In genomic region chr18:45896991-45897390, GRCh38 we compare ENCODE assay signal across 26 cellular contexts.
DNase-seq lines count a peak whose midpoint lies in the region; ATAC-seq, FAIRE-seq and TF ChIP-seq lines count a peak whose summit lies in the region.
"Had no signal": no experiment of that assay in that cellular context is flagged by ENCODE, and none has a peak within 500 bp of the region (broad histone marks: within the 10 kb centered on the region; RNA-seq: fewer than 3 reads in every experiment).

No MANE protein-coding gene starts in this region.

- peaks cover 5 to 8% of the 10 kb centered on the region in 2 donors for H3K36me3 Mint-ChIP-seq in activated T-cell treated with anti-CD3 and anti-CD28 coated beads, Interleukin-2, amount 50 U/mL, for 72 hours (ENCODE audit: insufficient read depth in 2 of 2)
- H3K36me3 Mint-ChIP-seq in progenitor cell of endocrine pancreas (ENCODE audit: insufficient read depth): peaks cover 26% of the 10 kb centered on the region

- peak overlapping the region; percentile 49 for H3K27ac Mint-ChIP-seq in activated T-cell treated with anti-CD3 and anti-CD28 coated beads, Interleukin-2, amount 50 U/mL, for 72 hours
- peak overlapping the region; percentile 30 for H3K27ac Mint-ChIP-seq in progenitor cell of endocrine pancreas
- H3K27ac Mint-ChIP-seq: CD8-positive, alpha-beta T cell had no signal

- H3K9me3 ChIP-seq in vagina: no peaks in the 10 kb centered on the region
- H3K9me3 ChIP-seq: BLaER1 treated with 17β-estradiol and CSF1 and Interleukin-3, amounts not matched to agents 10 nM and 100 nM; MG63; SJCRH30 had no signal

- FAIRE-seq in GM12891 (lab: Jason Lieb, UNC): no peak
- FAIRE-seq: GM12892, GM18507, K562, RCC 7860 had no signal

- no peaks in the 10 kb centered on the region for H3K27me3 ChIP-seq in vagina
- H3K27me3 ChIP-seq: BLaER1 treated with 17β-estradiol and CSF1 and Interleukin-3, amounts not matched to agents 10 nM and 100 nM; MG63; SJCRH30 had no signal

- no peak for DNase-seq in activated T-cell treated with anti-CD3 and anti-CD28 coated beads, Interleukin-2, amount 50 U/mL, for 72 hours
- DNase-seq in activated T-cell treated with anti-CD3 and anti-CD28 coated beads, Interleukin-2, amount 50 U/mL, for 1 hour: no peak
- DNase-seq in left lobe of liver (ENCODE audit: low spot score) (peak; percentile 65), progenitor cell of endocrine pancreas (ENCODE audit: low spot score, unreplicated experiment) (no peak), vagina (ENCODE audit: extremely low spot score in 2 of 2) (no peak), NOMO-1 (lab: John Stamatoyannopoulos, UW; ENCODE audit: unreplicated experiment in 2 of 2) (no peak), GM12891 (ENCODE audit: insufficient read length, low spot score) (no peak)
- DNase-seq: ACHN; CD8-positive, alpha-beta T cell; DND-41; MG63; NCI-H1092; NCI-H146; NCI-H2029 treated with DMSO at 0.1 percent for 48 hours; NCI-H345; NCI-H524; NCI-H82; OCI-M1; SJCRH30 had no signal

- H3K36me3 ChIP-seq in vagina: peaks cover 0 to 39% of the 10 kb centered on the region in 2 donors
- H3K36me3 ChIP-seq: SJCRH30 had no signal

- H3K4me1 ChIP-seq in vagina: no peaks in the 10 kb centered on the region
- H3K4me1 ChIP-seq: SJCRH30 had no signal

- no peak for ATAC-seq in activated T-cell treated with anti-CD3 and anti-CD28 coated beads, Interleukin-2, amount 50 U/mL, for 72 hours (replicated peaks in 1 of 2)
- ATAC-seq in left lobe of liver (peak; percentile 99), GM21723 (IDR thresholded peaks at IDR 0.05; ENCODE audit: unreplicated experiment) (no peak)
- ATAC-seq: CD8-positive, alpha-beta T cell; K562 had no signal

- TF ChIP-seq CTCF in progenitor cell of endocrine pancreas (IDR thresholded peaks at IDR 0.05; ENCODE audit: unreplicated experiment) (no peak), vagina (IDR thresholded peaks at IDR 0.05) (no peak)

- intact Hi-C loops in vagina (cut with DNase I): no loop called here

- no peak overlapping the region for H3K4me3 Mint-ChIP-seq in activated T-cell treated with anti-CD3 and anti-CD28 coated beads, Interleukin-2, amount 50 U/mL, for 72 hours
- H3K4me3 Mint-ChIP-seq in progenitor cell of endocrine pancreas (ENCODE audit: low read depth): no peak overlapping the region
- H3K4me3 Mint-ChIP-seq: CD8-positive, alpha-beta T cell had no signal

- H3K4me1 Mint-ChIP-seq in activated T-cell treated with anti-CD3 and anti-CD28 coated beads, Interleukin-2, amount 50 U/mL, for 72 hours (ENCODE audit: low read depth): no peaks in the 10 kb centered on the region
- peaks cover 29% of the 10 kb centered on the region for H3K4me1 Mint-ChIP-seq in progenitor cell of endocrine pancreas (ENCODE audit: low read depth)

- H3K4me3 ChIP-seq in vagina: no peak overlapping the region
- H3K4me3 ChIP-seq: BLaER1 treated with 17β-estradiol and CSF1 and Interleukin-3, amounts not matched to agents 10 nM and 100 nM; K562; MG63; SJCRH30 had no signal

- TF ChIP-seq POLR2A in vagina (IDR thresholded peaks at IDR 0.05) (no peak), GM12891 (IDR thresholded peaks at IDR 0.05; ENCODE audit: low read depth, low read length) (no peak)

- H3K27me3 Mint-ChIP-seq in activated T-cell treated with anti-CD3 and anti-CD28 coated beads, Interleukin-2, amount 50 U/mL, for 72 hours (ENCODE audit: low read depth): no peaks in the 10 kb centered on the region
- H3K27me3 Mint-ChIP-seq in progenitor cell of endocrine pancreas: no peaks in the 10 kb centered on the region

- H3K27ac ChIP-seq in vagina: peak overlapping the region; percentile 30
- H3K27ac ChIP-seq: 22Rv1; BLaER1 treated with 17β-estradiol and CSF1 and Interleukin-3, amounts not matched to agents 10 nM and 100 nM; SJCRH30 had no signal

- no peaks in the 10 kb centered on the region for H3K9me3 Mint-ChIP-seq in activated T-cell treated with anti-CD3 and anti-CD28 coated beads, Interleukin-2, amount 50 U/mL, for 72 hours
- no peaks in the 10 kb centered on the region for H3K9me3 Mint-ChIP-seq in progenitor cell of endocrine pancreas (ENCODE audit: low read depth)
- H3K9me3 Mint-ChIP-seq: CD8-positive, alpha-beta T cell had no signal

TF ChIP-seq in GM12891, 5 proteins besides CTCF, POLR2A, EP300 and RAD21:
- TF ChIP-seq SPI1 (IDR thresholded peaks at IDR 0.05; ENCODE audit: low read depth, low read length) (no peak), PAX5 (IDR thresholded peaks at IDR 0.05; ENCODE audit: insufficient read depth, low read length, severe bottlenecking) (no peak), TAF1 (IDR thresholded peaks at IDR 0.05; ENCODE audit: low read depth, low read length) (no peak), POU2F2 (IDR thresholded peaks at IDR 0.05; ENCODE audit: low read depth, low read length) (no peak), POLR2AphosphoS5 (IDR thresholded peaks at IDR 0.05; ENCODE audit: low read depth, low read length) (no peak)
